Comparison of ENCODE assay signal across 1 cellular context in the genomic region with DNA sequence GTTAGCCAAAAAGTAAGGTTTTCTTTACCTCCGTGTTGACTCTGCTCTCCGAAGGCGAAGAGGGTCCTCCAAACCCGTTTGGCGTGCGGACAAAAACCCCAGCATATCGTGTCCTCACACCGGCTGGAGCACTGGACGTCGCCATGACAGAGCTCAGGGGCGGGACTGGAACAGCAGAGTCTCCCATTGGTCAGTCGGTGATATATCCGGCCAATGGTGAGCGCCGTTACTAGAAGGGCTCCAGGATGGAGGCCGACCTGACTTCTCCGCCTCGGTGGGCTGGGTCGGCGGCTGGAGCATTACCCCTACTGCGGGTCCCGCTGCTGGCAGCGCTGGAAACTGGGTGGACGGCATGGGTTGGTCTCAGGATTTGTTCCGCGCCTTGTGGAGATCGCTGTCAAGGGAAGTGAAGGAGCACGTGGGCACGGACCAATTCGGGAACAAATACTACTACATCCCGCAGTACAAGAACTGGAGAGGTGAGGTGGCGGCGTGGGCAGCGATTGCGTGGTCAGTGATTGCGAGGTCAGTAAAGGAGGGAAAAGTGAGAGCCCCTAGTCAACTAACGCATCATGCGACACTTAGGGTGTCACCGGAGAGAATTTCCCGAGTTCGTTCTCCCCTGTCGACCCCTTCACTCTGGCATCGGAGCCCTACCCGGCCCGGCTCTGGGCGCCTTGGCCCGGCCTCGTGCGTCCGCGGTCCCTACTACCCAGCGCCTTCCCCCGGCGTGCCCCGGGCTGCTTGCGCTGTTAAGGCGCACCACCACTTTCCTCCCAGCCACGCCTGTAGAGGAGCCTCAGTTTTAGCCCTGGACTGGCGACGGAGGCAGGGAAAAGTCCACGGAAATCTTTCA.
TF ChIP-seq lines count a peak whose summit lies in the region.

A gene with protein sequence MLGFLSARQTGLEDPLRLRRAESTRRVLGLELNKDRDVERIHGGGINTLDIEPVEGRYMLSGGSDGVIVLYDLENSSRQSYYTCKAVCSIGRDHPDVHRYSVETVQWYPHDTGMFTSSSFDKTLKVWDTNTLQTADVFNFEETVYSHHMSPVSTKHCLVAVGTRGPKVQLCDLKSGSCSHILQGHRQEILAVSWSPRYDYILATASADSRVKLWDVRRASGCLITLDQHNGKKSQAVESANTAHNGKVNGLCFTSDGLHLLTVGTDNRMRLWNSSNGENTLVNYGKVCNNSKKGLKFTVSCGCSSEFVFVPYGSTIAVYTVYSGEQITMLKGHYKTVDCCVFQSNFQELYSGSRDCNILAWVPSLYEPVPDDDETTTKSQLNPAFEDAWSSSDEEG (minus strand): TSS at position 167 of the 856 bp plus-strand sequence. CDS start 62 bp downstream, at position 105.
A gene with protein sequence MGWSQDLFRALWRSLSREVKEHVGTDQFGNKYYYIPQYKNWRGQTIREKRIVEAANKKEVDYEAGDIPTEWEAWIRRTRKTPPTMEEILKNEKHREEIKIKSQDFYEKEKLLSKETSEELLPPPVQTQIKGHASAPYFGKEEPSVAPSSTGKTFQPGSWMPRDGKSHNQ (plus strand): TSS at position 302 of the 856 bp plus-strand sequence. CDS start 51 bp downstream, at position 353.

TF ChIP-seq in endothelial cell of umbilical vein, 7 proteins besides CTCF, POLR2A, EP300 and RAD21:
- TF ChIP-seq, protein P1, sequence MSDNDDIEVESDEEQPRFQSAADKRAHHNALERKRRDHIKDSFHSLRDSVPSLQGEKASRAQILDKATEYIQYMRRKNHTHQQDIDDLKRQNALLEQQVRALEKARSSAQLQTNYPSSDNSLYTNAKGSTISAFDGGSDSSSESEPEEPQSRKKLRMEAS (IDR thresholded peaks at IDR 0.05; ENCODE audit: insufficient read depth, insufficient read length): peak; percentile 19
- no peak for TF ChIP-seq JUN (IDR thresholded peaks at IDR 0.05; ENCODE audit: borderline replicate concordance, insufficient read depth, insufficient read length, low read depth)
- TF ChIP-seq FOS (IDR thresholded peaks at IDR 0.05; ENCODE audit: borderline replicate concordance, insufficient read depth, low read length): no peak
- TF ChIP-seq EZH2 (IDR thresholded peaks at IDR 0.05; ENCODE audit: borderline replicate concordance, low read depth, low read length, severe bottlenecking): no peak
- no peak for TF ChIP-seq MYC (IDR thresholded peaks at IDR 0.05; ENCODE audit: low read depth, low read length)
- TF ChIP-seq POLR2AphosphoS5 (IDR thresholded peaks at IDR 0.05; ENCODE audit: insufficient read depth, low read depth, low read length): no peak
